ENCODE assay signal across 7 cellular contexts in the genomic region with DNA sequence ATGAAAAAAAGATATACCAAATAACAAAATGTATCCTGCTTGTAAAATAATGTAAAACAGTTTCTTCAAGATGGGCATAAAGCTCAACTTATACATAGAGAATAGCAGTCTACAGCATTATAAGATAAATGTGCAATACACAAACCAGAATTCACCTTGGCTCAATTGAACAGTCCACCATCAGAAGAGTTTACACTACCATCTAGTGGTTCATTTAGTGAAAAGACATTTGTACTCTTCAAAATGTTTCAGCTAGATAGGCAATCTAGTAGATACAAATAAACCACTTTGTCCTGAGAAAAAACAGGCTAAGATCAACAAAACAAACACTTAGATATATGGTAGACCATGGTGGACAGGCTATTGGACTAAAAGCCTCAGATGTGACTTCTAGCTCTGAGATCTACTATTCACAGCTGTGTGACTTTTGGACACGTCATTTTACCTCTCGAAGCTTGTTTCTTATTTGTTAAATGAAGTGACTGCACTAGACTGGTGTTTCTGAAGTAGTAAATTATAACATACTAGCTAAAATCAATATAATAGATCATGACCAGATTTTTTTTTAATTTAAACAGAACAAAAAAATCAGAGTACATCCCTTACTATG. TPM values are rescaled to one million over a fixed set of nuclear protein-coding genes. Genes with fewer than 3 reads are reported as not detected.
DNase-seq lines count a peak whose midpoint lies in the region; ATAC-seq and TF ChIP-seq lines count a peak whose summit lies in the region.

No MANE protein-coding gene starts in this region.

- H3K27ac ChIP-seq in adrenal gland (no peak overlapping the region), thoracic aorta (no peak overlapping the region)

- H3K27ac Mint-ChIP-seq in activated naive CD4-positive, alpha-beta T cell treated with anti-CD3 and anti-CD28 coated beads, Interleukin-2, amount 50 U/mL, for 72 hours, result no peak overlapping the region

- no peaks in the 10 kb centered on the region for H3K9me3 Mint-ChIP-seq in activated naive CD4-positive, alpha-beta T cell treated with anti-CD3 and anti-CD28 coated beads, Interleukin-2, amount 50 U/mL, for 72 hours

- H3K4me1 ChIP-seq in adrenal gland (replicated peaks in 1 of 2), result no peaks in the 10 kb centered on the region
- no peaks in the 10 kb centered on the region for H3K4me1 ChIP-seq in thoracic aorta (ENCODE audit: control insufficient read depth in 1 of 2, low read depth in 2 of 2)

- no peaks in the 10 kb centered on the region for H3K36me3 Mint-ChIP-seq in activated naive CD4-positive, alpha-beta T cell treated with anti-CD3 and anti-CD28 coated beads, Interleukin-2, amount 50 U/mL, for 72 hours

- intact Hi-C loops in adrenal gland (cut with DNase I), result loop anchor here (2.0 to 10.0 kb wide), 4 partner anchors 111 to 421 kb away; no protein-coding TSS in a partner anchor

- WGBS in adrenal gland, 4 donors, result 85 to 91% (median 87%) methylated on average over 2 of the region's 2 CpGs

- TF ChIP-seq CTCF in GM12864 (IDR thresholded peaks at IDR 0.05; ENCODE audit: low read depth, low read length, missing control alignments) (peak; percentile 35), NB4 (IDR thresholded peaks at IDR 0.05; ENCODE audit: low read depth, low read length) (peak; percentile 39), adrenal gland (IDR thresholded peaks at IDR 0.05) (peak; percentile 32 to 82 (median 66)), thoracic aorta (IDR thresholded peaks at IDR 0.05) (peak; percentile 65)

- ATAC-seq in thoracic aorta (ENCODE audit: insufficient number of reproducible peaks, low FRiP score, low read depth), result no peak
- no peak for ATAC-seq in HG03025 (IDR thresholded peaks at IDR 0.05; ENCODE audit: low FRiP score, unreplicated experiment)
- no peak for ATAC-seq in activated naive CD4-positive, alpha-beta T cell treated with anti-CD3 and anti-CD28 coated beads, Interleukin-2, amount 50 U/mL, for 72 hours

- TF ChIP-seq POLR2A in NB4 (IDR thresholded peaks at IDR 0.05; ENCODE audit: extremely low read depth, insufficient read length) (no peak), adrenal gland (IDR thresholded peaks at IDR 0.05) (no peak)

- H3K36me3 ChIP-seq in adrenal gland (replicated peaks in 1 of 2), result no peaks in the 10 kb centered on the region
- H3K36me3 ChIP-seq in thoracic aorta, result no peaks in the 10 kb centered on the region

- no peaks in the 10 kb centered on the region for H3K27me3 ChIP-seq in adrenal gland
- H3K27me3 ChIP-seq in thoracic aorta (replicated peaks; ENCODE audit: insufficient read depth), result no peaks in the 10 kb centered on the region

- DNase-seq in GM12864 (ENCODE audit: low read depth) (peak; percentile 10), NB4 (ENCODE audit: low read depth) (peak; percentile 65), adrenal gland (no peak), hepatic stellate cell (ENCODE audit: low spot score) (peak; percentile 11), thoracic aorta (ENCODE audit: low spot score) (no peak)
- DNase-seq in activated naive CD4-positive, alpha-beta T cell treated with anti-CD3 and anti-CD28 coated beads, Interleukin-2, amount 50 U/mL, for 72 hours (ENCODE audit: low spot score in 2 of 2), result no peak

- H3K4me3 ChIP-seq in GM12864 (ENCODE audit: low read depth, low read length), result no peak overlapping the region
- H3K4me3 ChIP-seq in NB4 (ENCODE audit: low read depth, low read length), result no peak overlapping the region
- no peak overlapping the region for H3K4me3 ChIP-seq in adrenal gland
- no peak overlapping the region for H3K4me3 ChIP-seq in thoracic aorta

- no peaks in the 10 kb centered on the region for H3K9me3 ChIP-seq in adrenal gland (replicated peaks in 1 of 3)
- H3K9me3 ChIP-seq in thoracic aorta, result no peaks in the 10 kb centered on the region

RNA-seq across cellular contexts. Expression of gene TPD52L3, which starts 22.1 kb away (rescaled TPM):
- total RNA-seq in adrenal gland, result not detected
- not detected for polyA plus RNA-seq in adrenal gland
- under 1 TPM in 1 of 2 donors, not detected in 1; 0.42 TPM for total RNA-seq in thoracic aorta
- not detected for total RNA-seq in activated naive CD4-positive, alpha-beta T cell treated with anti-CD3 and anti-CD28 coated beads, Interleukin-2, amount 50 U/mL, for 72 hours

Comparison
In these comparisons a context has a peak if more than half of its experiments do, and no peak if none do; other contexts are left out.
1. DNase-seq: peak in GM12864 (single experiment), NB4 (single experiment) and hepatic stellate cell (single experiment); none in adrenal gland (0 of 7), thoracic aorta (single experiment) and activated naive CD4-positive, alpha-beta T cell treated with anti-CD3 and anti-CD28 coated beads, Interleukin-2, amount 50 U/mL, for 72 hours (0 of 2).
2. Peak in every context shown above with its lines, with median percentiles within 50 percentile points of each other: CTCF ChIP-seq.